In genomic region chr12:125169870-125170269, GRCh38 we compare ENCODE assay signal across 29 cellular contexts. TPM values are rescaled to one million over a fixed set of nuclear protein-coding genes. Genes with fewer than 3 reads are reported as not detected.
"Had no signal": no experiment of that assay in that cellular context is flagged by ENCODE, and none has a peak within 500 bp of the region (broad histone marks: within the 10 kb centered on the region; RNA-seq: fewer than 3 reads in every experiment).

No MANE protein-coding gene starts in this region.

- H3K36me3 ChIP-seq: ascending aorta, breast epithelium, cardiac muscle cell, esophagus muscularis mucosa, gastroesophageal sphincter had no signal

- H3K27me3 ChIP-seq: ascending aorta, cardiac muscle cell had no signal

- DNase-seq: activated CD4-positive, alpha-beta memory T cell treated with anti-CD3 and anti-CD28 coated beads for 36 hours; activated CD4-positive, alpha-beta T cell treated with anti-CD3 and anti-CD28 coated beads for 36 hours; activated CD4-positive, alpha-beta T cell treated with anti-CD3 and anti-CD28 coated beads, Interleukin-2, amount 10 ng/mL, durations not matched to agents 24 days and 14 days; activated CD4-positive, CD25-positive, alpha-beta regulatory T cell; activated CD4-positive, CD25-positive, alpha-beta regulatory T cell treated with anti-CD3 and anti-CD28 coated beads, Interleukin-2, amount 50 U/mL, for 72 hours; activated CD8-positive, alpha-beta memory T cell treated with anti-CD3 and anti-CD28 coated beads, Interleukin-2, amount 10 ng/mL, durations not matched to agents 7 days and 5 days; activated CD8-positive, alpha-beta memory T cell treated with anti-CD3 and anti-CD28 coated beads, Interleukin-2, amount 50 U/mL, for 4 hours; activated CD8-positive, alpha-beta T cell treated with anti-CD3 and anti-CD28 coated beads, Interleukin-2, amount 10 ng/mL, durations not matched to agents 7 days and 5 days; activated gamma-delta T cell; activated naive CD4-positive, alpha-beta T cell; activated naive CD4-positive, alpha-beta T cell treated with anti-CD3 and anti-CD28 coated beads, Interleukin-2, amount 10 ng/mL, durations not matched to agents 7 days and 5 days; activated naive CD8-positive, alpha-beta T cell treated with anti-CD3 and anti-CD28 coated beads, Interleukin-2, amount 10 ng/mL, durations not matched to agents 7 days and 5 days; activated T-cell treated with anti-CD3 and anti-CD28 coated beads, Interleukin-2, amount 50 U/mL, for 24 hours; activated T-cell treated with anti-CD3 and anti-CD28 coated beads, Interleukin-2, amount 50 U/mL, for 72 hours; cortex of kidney; dermis blood vessel endothelial cell; effector CD4-positive, alpha-beta T cell; effector memory CD8-positive, alpha-beta T cell; erythroblast; foreskin melanocyte; T-helper 2 cell had no signal

- H3K4me3 ChIP-seq: ascending aorta, breast epithelium, cardiac muscle cell, esophagus muscularis mucosa, gastroesophageal sphincter had no signal

- H3K27ac ChIP-seq: ascending aorta, breast epithelium, cardiac muscle cell, esophagus muscularis mucosa, gastroesophageal sphincter had no signal

- H3K9me3 ChIP-seq: ascending aorta had no signal

- H3K4me1 ChIP-seq: ascending aorta, breast epithelium, gastroesophageal sphincter had no signal

RNA-seq across cellular contexts. Expression of gene TMEM132B, which starts 16.3 kb away (rescaled TPM):
- total RNA-seq: activated CD4-positive, alpha-beta memory T cell treated with anti-CD3 and anti-CD28 coated beads for 36 hours; activated CD4-positive, alpha-beta T cell treated with anti-CD3 and anti-CD28 coated beads for 36 hours; activated CD4-positive, alpha-beta T cell treated with anti-CD3 and anti-CD28 coated beads, Interleukin-2, amount 10 ng/mL, durations not matched to agents 24 days and 14 days; activated CD8-positive, alpha-beta memory T cell treated with anti-CD3 and anti-CD28 coated beads for 36 hours; activated CD8-positive, alpha-beta memory T cell treated with anti-CD3 and anti-CD28 coated beads, Interleukin-2, amount 10 ng/mL, durations not matched to agents 7 days and 5 days; activated CD8-positive, alpha-beta T cell treated with anti-CD3 and anti-CD28 coated beads, Interleukin-2, amount 10 ng/mL, durations not matched to agents 7 days and 5 days; activated naive CD4-positive, alpha-beta T cell treated with anti-CD3 and anti-CD28 coated beads, Interleukin-2, amount 50 U/mL, for 72 hours; activated naive CD8-positive, alpha-beta T cell treated with anti-CD3 and anti-CD28 coated beads, Interleukin-2, amount 10 ng/mL, durations not matched to agents 7 days and 5 days; activated T-cell treated with anti-CD3 and anti-CD28 coated beads, Interleukin-2, amount 50 U/mL, for 72 hours; T-helper 1 cell treated with Interleukin-12 subunit alpha and Interleukin-12 subunit beta and Interleukin-4 antibody, amounts not matched to agents 30 ng/mL and 1 ng/mL, for 36 hours had no signal
